Comparison of ENCODE assay signal across 8 cellular contexts in the genomic region with DNA sequence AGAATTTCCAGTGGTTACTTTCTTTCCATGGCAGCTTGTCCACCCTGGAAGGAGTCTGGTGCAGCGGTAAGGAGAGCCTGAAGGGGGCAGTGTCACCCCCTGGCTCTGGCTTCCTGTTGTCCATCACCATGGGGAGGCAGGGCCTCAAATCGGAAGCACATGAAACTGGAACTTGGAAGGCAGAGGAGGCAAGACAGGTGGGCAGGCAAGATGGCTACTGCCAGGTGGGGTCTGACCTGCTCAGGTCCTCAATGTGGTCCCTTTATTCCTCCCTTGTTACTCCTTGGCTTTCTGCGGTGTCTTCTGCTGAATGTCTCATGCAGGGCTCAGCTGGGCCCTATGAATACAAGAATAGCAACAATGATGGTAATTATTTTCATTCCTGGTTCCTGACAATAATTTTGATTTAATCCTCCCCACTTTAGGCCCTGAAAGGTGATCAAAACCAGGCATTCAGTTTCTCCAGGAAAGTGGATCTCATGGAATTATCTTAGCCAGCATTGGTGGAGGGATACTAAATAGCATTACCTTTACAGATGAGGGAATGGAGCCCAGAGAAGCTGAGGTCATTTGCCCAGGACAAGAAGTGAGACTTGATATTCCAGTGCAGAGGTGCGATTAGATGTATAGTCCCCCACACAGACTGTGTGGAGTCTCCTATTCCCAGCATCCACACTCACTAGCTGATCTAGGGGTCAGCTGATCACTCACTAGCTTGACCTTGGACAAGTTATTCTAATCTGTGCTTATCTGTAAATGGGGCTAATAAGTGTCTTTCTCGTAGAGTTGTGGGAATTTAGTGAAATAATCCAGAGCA. TPM values are rescaled to one million over a fixed set of nuclear protein-coding genes. Genes with fewer than 3 reads are reported as not detected.
DNase-seq lines count a peak whose midpoint lies in the region; ATAC-seq and TF ChIP-seq lines count a peak whose summit lies in the region.

No MANE protein-coding gene starts in this region.

- no peak overlapping the region for H2AFZ ChIP-seq in fibroblast of lung (ENCODE audit: low read length)

- intact Hi-C loops in activated T-helper 1 cell treated with anti-CD3 and anti-CD28 coated beads, Interleukin-12 subunit alpha, Interleukin-12 subunit beta, Interleukin-2, Interleukin-4 antibody, amounts not matched to agents 30 ng/mL and 10 ng/mL and 1 ng/mL, durations not matched to agents 14 hours and 24 hours and 36 hours (cut with micrococcal nuclease), result no loop called here

- peaks cover 3% of the 10 kb centered on the region for H3K36me3 Mint-ChIP-seq in activated T-helper 1 cell treated with anti-CD3 and anti-CD28 coated beads, Interleukin-12 subunit alpha, Interleukin-12 subunit beta, Interleukin-2, Interleukin-4 antibody, amounts not matched to agents 30 ng/mL and 10 ng/mL and 1 ng/mL, durations not matched to agents 14 hours and 24 hours and 36 hours (ENCODE audit: low read depth)

- no peak for TF ChIP-seq POLR2A in Peyer's patch (IDR thresholded peaks at IDR 0.05)

- H3K27me3 ChIP-seq in Peyer's patch (no peaks in the 10 kb centered on the region), fibroblast of lung (ENCODE audit: control insufficient read depth, insufficient read depth, low read length) (no peaks in the 10 kb centered on the region), thoracic aorta (replicated peaks; ENCODE audit: insufficient read depth) (no peaks in the 10 kb centered on the region)

- peaks cover 0 to 8% (median 0%) of the 10 kb centered on the region in 3 donors for H3K36me3 ChIP-seq in Peyer's patch
- H3K36me3 ChIP-seq in fibroblast of lung (ENCODE audit: control insufficient read depth, insufficient read depth, low read length), result no peaks in the 10 kb centered on the region
- no peaks in the 10 kb centered on the region for H3K36me3 ChIP-seq in thoracic aorta

- no peaks in the 10 kb centered on the region for H3K9me3 ChIP-seq in Peyer's patch
- no peaks in the 10 kb centered on the region for H3K9me3 ChIP-seq in fibroblast of lung (ENCODE audit: control insufficient read depth, insufficient read depth, low read depth, low read length)
- H3K9me3 ChIP-seq in thoracic aorta, result no peaks in the 10 kb centered on the region

- no peak overlapping the region for H3K9ac ChIP-seq in fibroblast of lung (ENCODE audit: insufficient read depth, low read length)

- ATAC-seq in thoracic aorta (ENCODE audit: insufficient number of reproducible peaks, low FRiP score, low read depth) (no peak), HG03460 (IDR thresholded peaks at IDR 0.05; ENCODE audit: unreplicated experiment) (no peak)

- H3K4me1 Mint-ChIP-seq in activated T-helper 1 cell treated with anti-CD3 and anti-CD28 coated beads, Interleukin-12 subunit alpha, Interleukin-12 subunit beta, Interleukin-2, Interleukin-4 antibody, amounts not matched to agents 30 ng/mL and 10 ng/mL and 1 ng/mL, durations not matched to agents 14 hours and 24 hours and 36 hours (ENCODE audit: low read depth), result no peaks in the 10 kb centered on the region

- H3K9me3 Mint-ChIP-seq in activated T-helper 1 cell treated with anti-CD3 and anti-CD28 coated beads, Interleukin-12 subunit alpha, Interleukin-12 subunit beta, Interleukin-2, Interleukin-4 antibody, amounts not matched to agents 30 ng/mL and 10 ng/mL and 1 ng/mL, durations not matched to agents 14 hours and 24 hours and 36 hours, result no peaks in the 10 kb centered on the region

- H3K27ac ChIP-seq in Peyer's patch (no peak overlapping the region), fibroblast of lung (ENCODE audit: insufficient read depth, low read length) (no peak overlapping the region), thoracic aorta (no peak overlapping the region)

- H3K4me3 ChIP-seq in Peyer's patch, result no peak overlapping the region
- H3K4me3 ChIP-seq in fibroblast of lung (replicated peaks in 1 of 4; ENCODE audit: control extremely low read depth in 1 of 4, insufficient read depth in 1 of 4, low read depth in 3 of 4, low read length in 4 of 4), result no peak overlapping the region
- no peak overlapping the region for H3K4me3 ChIP-seq in thoracic aorta

- peaks cover 0 to 11% (median 0%) of the 10 kb centered on the region in 4 donors for H3K4me1 ChIP-seq in Peyer's patch
- no peaks in the 10 kb centered on the region for H3K4me1 ChIP-seq in fibroblast of lung (ENCODE audit: control insufficient read depth, extremely low read depth, insufficient read depth, low read length)
- no peaks in the 10 kb centered on the region for H3K4me1 ChIP-seq in thoracic aorta (ENCODE audit: control insufficient read depth in 1 of 2, low read depth in 2 of 2)

- H3K4me2 ChIP-seq in fibroblast of lung (ENCODE audit: extremely low read depth, insufficient read depth, low read length), result no peak overlapping the region

- TF ChIP-seq CTCF in Peyer's patch (IDR thresholded peaks at IDR 0.05), result peak in 4 of 6 experiments; percentile 27 to 44 (median 40)
- peak; percentile 41 to 69 for TF ChIP-seq CTCF in fibroblast of lung (conservative IDR thresholded peaks at IDR 0.05 in 1 of 2, IDR thresholded peaks at IDR 0.05 in 1 of 2; ENCODE audit: low read depth in 1 of 2, low read length in 2 of 2)
- peak; percentile 27 for TF ChIP-seq CTCF in thoracic aorta (IDR thresholded peaks at IDR 0.05)

- no peaks in the 10 kb centered on the region for H4K20me1 ChIP-seq in fibroblast of lung (ENCODE audit: control insufficient read depth, extremely low read depth, insufficient read depth, low read length)

- H3K27ac Mint-ChIP-seq in activated T-helper 1 cell treated with anti-CD3 and anti-CD28 coated beads, Interleukin-12 subunit alpha, Interleukin-12 subunit beta, Interleukin-2, Interleukin-4 antibody, amounts not matched to agents 30 ng/mL and 10 ng/mL and 1 ng/mL, durations not matched to agents 14 hours and 24 hours and 36 hours, result no peak overlapping the region

- no peak overlapping the region for H3K4me3 Mint-ChIP-seq in activated T-helper 1 cell treated with anti-CD3 and anti-CD28 coated beads, Interleukin-12 subunit alpha, Interleukin-12 subunit beta, Interleukin-2, Interleukin-4 antibody, amounts not matched to agents 30 ng/mL and 10 ng/mL and 1 ng/mL, durations not matched to agents 14 hours and 24 hours and 36 hours

- H3K27me3 Mint-ChIP-seq in activated T-helper 1 cell treated with anti-CD3 and anti-CD28 coated beads, Interleukin-12 subunit alpha, Interleukin-12 subunit beta, Interleukin-2, Interleukin-4 antibody, amounts not matched to agents 30 ng/mL and 10 ng/mL and 1 ng/mL, durations not matched to agents 14 hours and 24 hours and 36 hours (ENCODE audit: insufficient read depth), result peaks cover 2% of the 10 kb centered on the region

- no peaks in the 10 kb centered on the region for H3K79me2 ChIP-seq in fibroblast of lung (ENCODE audit: control insufficient read depth, insufficient read depth, low read length)

- peak; percentile 81 for DNase-seq in COLO829 (ENCODE audit: low spot score)
- peak; percentile 40 for DNase-seq in GM19240 (ENCODE audit: insufficient read length, low spot score)
- peak in 1 of 3 donors; percentile 58 for DNase-seq in Peyer's patch
- peak in 1 of 2 donors; percentile 15 for DNase-seq in fibroblast of lung (ENCODE audit: low read depth in 2 of 2)
- DNase-seq in thoracic aorta (ENCODE audit: low spot score), result no peak
- DNase-seq in superior temporal gyrus (ENCODE audit: extremely low spot score), result no peak
- DNase-seq in activated T-helper 1 cell treated with anti-CD3 and anti-CD28 coated beads, Interleukin-12 subunit alpha, Interleukin-12 subunit beta, Interleukin-2, Interleukin-4 antibody, amounts not matched to agents 30 ng/mL and 10 ng/mL and 1 ng/mL, durations not matched to agents 14 hours and 24 hours and 36 hours (ENCODE audit: low spot score), result no peak

RNA-seq across cellular contexts. Expression of a gene that starts 17.6 kb away (rescaled TPM):
- total RNA-seq in Peyer's patch (1 to 10 TPM in 3 of 4 donors, under 1 TPM in 1; 0.53 to 3.3 (median 1.4) TPM), fibroblast of lung (0.26 and 0.66 TPM in 2 replicates), thoracic aorta (10 to 100 TPM; 13.0 to 19.1 TPM)
- polyA plus RNA-seq in fibroblast of lung, result 1.4 and 1.8 TPM in 2 replicates
- polyA plus RNA-seq in fibroblast of lung (2012), result 5.0 and 6.8 TPM in 2 replicates
- polyA minus RNA-seq in fibroblast of lung (ENCODE audit: low replicate concordance), result 5.1 and 6.5 TPM in 2 replicates
- total RNA-seq in activated T-helper 1 cell treated with anti-CD3 and anti-CD28 coated beads, Interleukin-12 subunit alpha, Interleukin-12 subunit beta, Interleukin-2, Interleukin-4 antibody, amounts not matched to agents 30 ng/mL and 10 ng/mL and 1 ng/mL, durations not matched to agents 14 hours and 24 hours and 36 hours, result 3.5 and 3.9 TPM in 2 replicates

RNA-seq across cellular contexts. Expression of a gene that starts 29.0 kb away (rescaled TPM):
- 100 to 1,000 TPM; 205 to 275 (median 259) TPM for total RNA-seq in Peyer's patch
- 50.3 and 65.2 TPM in 2 replicates for total RNA-seq in fibroblast of lung
- 70.2 and 93.9 TPM in 2 replicates for polyA plus RNA-seq in fibroblast of lung
- 57.8 and 75.8 TPM in 2 replicates for polyA plus RNA-seq in fibroblast of lung (2012)
- 53.6 and 77.4 TPM in 2 replicates for polyA minus RNA-seq in fibroblast of lung (ENCODE audit: low replicate concordance)
- 100 to 1,000 TPM in 1 of 2 donors, 10 to 100 TPM in 1; 82.4 to 128 TPM for total RNA-seq in thoracic aorta
- total RNA-seq in activated T-helper 1 cell treated with anti-CD3 and anti-CD28 coated beads, Interleukin-12 subunit alpha, Interleukin-12 subunit beta, Interleukin-2, Interleukin-4 antibody, amounts not matched to agents 30 ng/mL and 10 ng/mL and 1 ng/mL, durations not matched to agents 14 hours and 24 hours and 36 hours, result 58.7 and 60.3 TPM in 2 replicates

RNA-seq across cellular contexts. Expression of a gene that starts 49.8 kb away (rescaled TPM):
- total RNA-seq in Peyer's patch (10 to 100 TPM in 3 of 4 donors, 1 to 10 TPM in 1; 4.1 to 19.8 (median 14.0) TPM), fibroblast of lung (1.0 and 2.0 TPM in 2 replicates), thoracic aorta (1 to 10 TPM; 3.9 to 7.3 TPM)
- polyA plus RNA-seq in fibroblast of lung, result 3.6 and 4.2 TPM in 2 replicates
- 4.6 and 4.9 TPM in 2 replicates for polyA plus RNA-seq in fibroblast of lung (2012)
- polyA minus RNA-seq in fibroblast of lung (ENCODE audit: low replicate concordance), result 4.6 and 5.1 TPM in 2 replicates
- total RNA-seq in activated T-helper 1 cell treated with anti-CD3 and anti-CD28 coated beads, Interleukin-12 subunit alpha, Interleukin-12 subunit beta, Interleukin-2, Interleukin-4 antibody, amounts not matched to agents 30 ng/mL and 10 ng/mL and 1 ng/mL, durations not matched to agents 14 hours and 24 hours and 36 hours, result 9.7 and 10.4 TPM in 2 replicates

Comparison
In these comparisons a context has a peak if more than half of its experiments do, and no peak if none do; other contexts are left out.
1. DNase-seq: peak in COLO829 (single experiment) and GM19240 (single experiment); none in thoracic aorta (single experiment), superior temporal gyrus (single experiment) and activated T-helper 1 cell treated with anti-CD3 and anti-CD28 coated beads, Interleukin-12 subunit alpha, Interleukin-12 subunit beta, Interleukin-2, Interleukin-4 antibody, amounts not matched to agents 30 ng/mL and 10 ng/mL and 1 ng/mL, durations not matched to agents 14 hours and 24 hours and 36 hours (single experiment).
2. Peak in every context shown above with its lines, with median percentiles within 50 percentile points of each other: CTCF ChIP-seq.